In genomic region chr2:147110962-147111361, GRCh38 we compare ENCODE assay signal across 34 cellular contexts.
A peak's percentile ranks its signal among the peaks of the same experiment; 100 is the strongest.
DNase-seq lines count a peak whose midpoint lies in the region; ATAC-seq, FAIRE-seq and TF ChIP-seq lines count a peak whose summit lies in the region.
"Had no signal": no experiment of that assay in that cellular context is flagged by ENCODE, and none has a peak within 500 bp of the region (broad histone marks: within the 10 kb centered on the region; RNA-seq: fewer than 3 reads in every experiment).

No MANE protein-coding gene starts in this region.

- H2BK15ac ChIP-seq in IMR-90 (ENCODE audit: low read depth, low read length): no peak overlapping the region

- H3K9me3 ChIP-seq in HepG2 (ENCODE audit: low read length) (0 out of 2 replicates have a peak, but pooled peaks cover 14% of the 10 kb centered on the region), right lobe of liver (no peaks in the 10 kb centered on the region), IMR-90 (ENCODE audit: control insufficient read depth, insufficient read depth, low read length) (no peaks in the 10 kb centered on the region), neural progenitor cell (ENCODE audit: low read depth) (no peaks in the 10 kb centered on the region), osteoblast (ENCODE audit: low read depth, low read length) (no peaks in the 10 kb centered on the region)
- H3K9me3 ChIP-seq: A549, BE2C, BLaER1, Caco-2 had no signal

- H3F3A ChIP-seq in neural progenitor cell (ENCODE audit: low read depth): peaks cover 9% of the 10 kb centered on the region

- dilution Hi-C loops in IMR-90 (cut with HindIII; ENCODE audit: low sequenced_read_pairs, unreplicated experiment): no loop called here

- in situ Hi-C loops in HepG2 (cut with HindIII; ENCODE audit: extremely low pct_ligation_motif_present, low pct_unique_long_range_greater_than_20kb) (no loop called here), IMR-90 (cut with MboI; ENCODE audit: low sequenced_read_pairs) (no loop called here)

- H3K9ac ChIP-seq in HepG2 (ENCODE audit: insufficient read depth, low read depth, low read length) (no peak overlapping the region), IMR-90 (ENCODE audit: low read depth, low read length) (no peak overlapping the region), neural progenitor cell (no peak overlapping the region)
- H3K9ac ChIP-seq: BLaER1; BLaER1 treated with 17β-estradiol and CSF1 and Interleukin-3, amounts not matched to agents 10 nM and 100 nM had no signal

- H3K4ac ChIP-seq in IMR-90 (ENCODE audit: low read depth, low read length): no peak overlapping the region

- intact Hi-C loops in HepG2 (cut with micrococcal nuclease; ENCODE audit: unreplicated experiment) (no loop called here), right lobe of liver (cut with DNase I) (no loop called here), IMR-90 (cut with micrococcal nuclease) (no loop called here)

- no peak overlapping the region for H2AFZ ChIP-seq in HepG2 (ENCODE audit: low read length)
- H2AFZ ChIP-seq in IMR-90 (replicated peaks; ENCODE audit: low read length, poor library complexity): no peak overlapping the region
- no peak overlapping the region for H2AFZ ChIP-seq in neural progenitor cell (replicated peaks)
- H2AFZ ChIP-seq in osteoblast (ENCODE audit: low read length): no peak overlapping the region

- no peak overlapping the region for H4K8ac ChIP-seq in IMR-90 (ENCODE audit: low read depth in 2 of 2, low read length in 2 of 2)

- H2AK5ac ChIP-seq in IMR-90 (ENCODE audit: low read depth, low read length): no peak overlapping the region

- no peaks in the 10 kb centered on the region for H3K36me3 Mint-ChIP-seq in neural progenitor cell
- H3K36me3 Mint-ChIP-seq: CD14-positive monocyte; CD4-positive, alpha-beta memory T cell; CD4-positive, CD25-positive, alpha-beta regulatory T cell; CD8-positive, alpha-beta T cell had no signal

- no peak overlapping the region for H2AK9ac ChIP-seq in IMR-90 (replicated peaks; ENCODE audit: low read depth, low read length, poor library complexity)

- H2BK5ac ChIP-seq in IMR-90 (ENCODE audit: low read depth, low read length, poor library complexity, severe bottlenecking): no peak overlapping the region

- no peak overlapping the region for H3K18ac ChIP-seq in IMR-90 (ENCODE audit: low read depth, low read length)

- H3K14ac ChIP-seq in IMR-90 (replicated peaks; ENCODE audit: low read depth, low read length): no peak overlapping the region

- no peaks in the 10 kb centered on the region for H3K79me1 ChIP-seq in IMR-90 (ENCODE audit: low read depth in 1 of 2, low read length in 2 of 2)

- POLR2A ChIA-PET in HepG2 (lab: Yijun Ruan, JAX) (no interaction called here), IMR-90 (lab: Charles Lee; ENCODE audit: unreplicated experiment) (no interaction called here)

- CTCF ChIA-PET in HepG2 (lab: Yijun Ruan, JAX; ENCODE audit: low intra/inter-chr PET ratio, low total read pairs) (no interaction called here), IMR-90 (lab: Yijun Ruan, JAX) (no interaction called here)

- no peak overlapping the region for H2BK120ac ChIP-seq in IMR-90 (ENCODE audit: low read depth, low read length)

- H3K36me3 ChIP-seq in HepG2 (replicated peaks in 1 of 2; ENCODE audit: control insufficient read depth in 1 of 2, insufficient read depth in 2 of 2, low read length in 2 of 2) (no peaks in the 10 kb centered on the region), right lobe of liver (no peaks in the 10 kb centered on the region), IMR-90 (ENCODE audit: control insufficient read depth, insufficient read depth, low read length) (no peaks in the 10 kb centered on the region), neural progenitor cell (no peaks in the 10 kb centered on the region), osteoblast (ENCODE audit: insufficient read depth, low read length) (no peaks in the 10 kb centered on the region)
- H3K36me3 ChIP-seq: BE2C; BLaER1; BLaER1 treated with 17β-estradiol and CSF1 and Interleukin-3, amounts not matched to agents 10 nM and 100 nM had no signal

- TF ChIP-seq EP300 in HepG2 (IDR thresholded peaks at IDR 0.05; ENCODE audit: low read depth in 2 of 2, low read length in 2 of 2) (no peak), HepG2 (CRISPR knock-in tag; IDR thresholded peaks at IDR 0.05; ENCODE audit: borderline replicate concordance) (no peak)

- H3K79me2 ChIP-seq in HepG2 (ENCODE audit: insufficient read depth, low read length): no peaks in the 10 kb centered on the region
- H3K79me2 ChIP-seq in neural progenitor cell (ENCODE audit: low read depth): no peaks in the 10 kb centered on the region
- no peaks in the 10 kb centered on the region for H3K79me2 ChIP-seq in osteoblast (ENCODE audit: insufficient read depth, low read length)

- no peak overlapping the region for H3K27ac Mint-ChIP-seq in neural progenitor cell
- H3K27ac Mint-ChIP-seq: B cell; CD14-positive monocyte; CD4-positive, alpha-beta memory T cell; CD4-positive, alpha-beta T cell; CD4-positive, CD25-positive, alpha-beta regulatory T cell; CD8-positive, alpha-beta memory T cell; CD8-positive, alpha-beta T cell had no signal

- H2BK20ac ChIP-seq in IMR-90 (ENCODE audit: low read depth, low read length): no peak overlapping the region

- H3K56ac ChIP-seq in IMR-90 (ENCODE audit: extremely low read depth, insufficient read depth, low read length): no peak overlapping the region

- WGBS in HepG2 (ENCODE audit: low lambda C conversion rate): 12% methylated on average over 4 of the region's 4 CpGs
- WGBS in right lobe of liver (ENCODE audit: insufficient coverage, low coverage, low lambda C conversion rate, missing lambda C conversion rate): 54% methylated on average over 4 of the region's 4 CpGs
- WGBS in IMR-90 (ENCODE audit: extremely low coverage in 2 of 2, insufficient read length in 1 of 2), 2 experiments: no CpG with 5 or more reads among the region's 4 CpGs

- H3K27ac ChIP-seq in HepG2 (ENCODE audit: extremely low read length, insufficient read depth, low read length) (no peak overlapping the region), right lobe of liver (no peak overlapping the region), IMR-90 (ENCODE audit: insufficient read depth, low read length) (no peak overlapping the region), neural progenitor cell (no peak overlapping the region), osteoblast (ENCODE audit: low read depth, low read length) (no peak overlapping the region)
- H3K27ac ChIP-seq: 22Rv1; A549; BLaER1; BLaER1 treated with 17β-estradiol and CSF1 and Interleukin-3, amounts not matched to agents 10 nM and 100 nM; C4-2B had no signal

- H3K9me3 Mint-ChIP-seq in neural progenitor cell: no peaks in the 10 kb centered on the region
- H3K9me3 Mint-ChIP-seq: CD4-positive, alpha-beta T cell had no signal

- H3K4me2 ChIP-seq in HepG2 (ENCODE audit: low read depth, low read length) (no peak overlapping the region), IMR-90 (ENCODE audit: low read depth, low read length) (no peak overlapping the region), neural progenitor cell (peak overlapping the region; percentile 61), osteoblast (ENCODE audit: insufficient read depth, low read length) (no peak overlapping the region)
- H3K4me2 ChIP-seq: A549; BLaER1; BLaER1 treated with 17β-estradiol and CSF1 and Interleukin-3, amounts not matched to agents 10 nM and 100 nM had no signal

- H3K4me3 ChIP-seq in HepG2 (replicated peaks in 1 of 3; ENCODE audit: insufficient read depth in 1 of 3, low read depth in 2 of 3, low read length in 3 of 3) (no peak overlapping the region), right lobe of liver (no peak overlapping the region), IMR-90 (ENCODE audit: insufficient read depth, low read depth, low read length) (no peak overlapping the region), neural progenitor cell (no peak overlapping the region), osteoblast (ENCODE audit: insufficient read depth, low read length) (no peak overlapping the region)
- H3K4me3 ChIP-seq: A549; BLaER1; BLaER1 treated with 17β-estradiol and CSF1 and Interleukin-3, amounts not matched to agents 10 nM and 100 nM had no signal

- H3K27me3 ChIP-seq in HepG2 (ENCODE audit: control insufficient read depth in 1 of 2, insufficient read depth in 2 of 2, low read length in 2 of 2) (no peaks in the 10 kb centered on the region), right lobe of liver (no peaks in the 10 kb centered on the region), IMR-90 (ENCODE audit: control insufficient read depth, insufficient read depth, low read length) (no peaks in the 10 kb centered on the region), neural progenitor cell (no peaks in the 10 kb centered on the region), osteoblast (ENCODE audit: insufficient read depth, low read length) (no peaks in the 10 kb centered on the region)
- H3K27me3 ChIP-seq: BE2C; BLaER1; BLaER1 treated with 17β-estradiol and CSF1 and Interleukin-3, amounts not matched to agents 10 nM and 100 nM had no signal

- no peaks in the 10 kb centered on the region for H4K20me1 ChIP-seq in HepG2 (ENCODE audit: insufficient read depth, low read length)
- H4K20me1 ChIP-seq in IMR-90 (ENCODE audit: insufficient read depth, low read length): no peaks in the 10 kb centered on the region
- no peaks in the 10 kb centered on the region for H4K20me1 ChIP-seq in neural progenitor cell (ENCODE audit: low read depth)
- H4K20me1 ChIP-seq in osteoblast (ENCODE audit: insufficient read depth, low read length): no peaks in the 10 kb centered on the region
- H4K20me1 ChIP-seq: BLaER1; BLaER1 treated with 17β-estradiol and CSF1 and Interleukin-3, amounts not matched to agents 10 nM and 100 nM had no signal

- H3K23ac ChIP-seq in IMR-90 (ENCODE audit: low read depth, low read length): no peak overlapping the region

- H3K4me1 ChIP-seq in HepG2 (ENCODE audit: insufficient read depth, low read length) (no peaks in the 10 kb centered on the region), right lobe of liver (no peaks in the 10 kb centered on the region), IMR-90 (ENCODE audit: control insufficient read depth, insufficient read depth, low read length) (no peaks in the 10 kb centered on the region), neural progenitor cell (peaks cover 18% of the 10 kb centered on the region), osteoblast (ENCODE audit: insufficient read depth, low read length) (no peaks in the 10 kb centered on the region)
- H3K4me1 ChIP-seq: A549; BE2C; BLaER1; BLaER1 treated with 17β-estradiol and CSF1 and Interleukin-3, amounts not matched to agents 10 nM and 100 nM; Caco-2 had no signal

- no TSS peak for BruUV-seq in HepG2 (replicated peaks; lab: Mats Ljungman, UMichigan)
- BruUV-seq in IMR-90 (replicated peaks; lab: Mats Ljungman, UMichigan): no TSS peak

- no peaks in the 10 kb centered on the region for H3K9me1 ChIP-seq in IMR-90 (ENCODE audit: insufficient read depth, low read length)

- H4K91ac ChIP-seq in IMR-90 (ENCODE audit: insufficient read depth, low read depth, low read length): no peak overlapping the region

- DNase-seq in HepG2 (ENCODE audit: low spot score) (no peak), right lobe of liver (no peak), IMR-90 (no peak), neural progenitor cell (ENCODE audit: low spot score) (no peak), osteoblast (ENCODE audit: insufficient read length, low spot score, missing footprints) (peak; percentile 30), kidney tubule cell (ENCODE audit: low spot score) (no peak), DMS53 (lab: John Stamatoyannopoulos, UW) (no peak)
- DNase-seq: 8988T; AML-193; BE2C; C1 segment of cervical spinal cord; Caco-2; Calu3; CD4-positive, alpha-beta memory T cell; CD4-positive, alpha-beta T cell; CD4-positive, CD25-positive, alpha-beta regulatory T cell; CD8-positive, alpha-beta memory T cell; CD8-positive, alpha-beta T cell; COR-L47; DMS 273 treated with DMSO at 0.1 percent for 48 hours; DMS153; DMS79; DMS79 treated with DMSO at 0.1 percent for 48 hours; DND-41; EL had no signal

- TF ChIP-seq RAD21 in HepG2 (CRISPR knock-in tag; IDR thresholded peaks at IDR 0.05): no peak
- TF ChIP-seq RAD21 in IMR-90 (IDR thresholded peaks at IDR 0.05; ENCODE audit: low read length): no peak

- no peak overlapping the region for H3K4me3 Mint-ChIP-seq in neural progenitor cell
- H3K4me3 Mint-ChIP-seq: B cell; CD14-positive monocyte; CD4-positive, alpha-beta memory T cell; CD4-positive, alpha-beta T cell; CD4-positive, CD25-positive, alpha-beta regulatory T cell; CD8-positive, alpha-beta memory T cell; CD8-positive, alpha-beta T cell had no signal

- no peak for ATAC-seq in HepG2
- ATAC-seq in right lobe of liver: no peak
- ATAC-seq in IMR-90 (ENCODE audit: low read depth): no peak
- ATAC-seq in GM19328 (IDR thresholded peaks at IDR 0.05; ENCODE audit: unreplicated experiment): no peak
- ATAC-seq: A549; CD8-positive, alpha-beta T cell had no signal

- H3K27me3 Mint-ChIP-seq in neural progenitor cell (ENCODE audit: insufficient read depth, low read depth): no peaks in the 10 kb centered on the region
- H3K27me3 Mint-ChIP-seq: B cell; CD4-positive, alpha-beta T cell; CD4-positive, CD25-positive, alpha-beta regulatory T cell; CD8-positive, alpha-beta memory T cell had no signal

- peaks cover 31% of the 10 kb centered on the region for H3K4me1 Mint-ChIP-seq in neural progenitor cell
- H3K4me1 Mint-ChIP-seq: B cell; CD14-positive monocyte; CD4-positive, alpha-beta memory T cell; CD4-positive, CD25-positive, alpha-beta regulatory T cell; CD8-positive, alpha-beta memory T cell had no signal

- no peak for TF ChIP-seq CTCF in HepG2 (CRISPR knock-in tag; IDR thresholded peaks at IDR 0.05)
- TF ChIP-seq CTCF in right lobe of liver (IDR thresholded peaks at IDR 0.05): no peak
- no peak for TF ChIP-seq CTCF in IMR-90 (conservative IDR thresholded peaks at IDR 0.05; ENCODE audit: low read depth, low read length)
- no peak for TF ChIP-seq CTCF in neural progenitor cell (IDR thresholded peaks at IDR 0.05)
- no peak for TF ChIP-seq CTCF in osteoblast (IDR thresholded peaks at IDR 0.05; ENCODE audit: extremely low read depth, low read depth, low read length)

- TF ChIP-seq POLR2A in HepG2 (IDR thresholded peaks at IDR 0.05; ENCODE audit: insufficient read depth in 1 of 2, low read depth in 2 of 2, low read length in 2 of 2) (no peak), right lobe of liver (IDR thresholded peaks at IDR 0.05) (no peak), IMR-90 (IDR thresholded peaks at IDR 0.05; ENCODE audit: low read depth, low read length) (no peak)

- no peak for FAIRE-seq in HepG2 (lab: Jason Lieb, UNC)
- FAIRE-seq: A204.1, A549 had no signal

- H4K5ac ChIP-seq in IMR-90 (ENCODE audit: low read depth, low read length): no peak overlapping the region
